In the genomic region with DNA sequence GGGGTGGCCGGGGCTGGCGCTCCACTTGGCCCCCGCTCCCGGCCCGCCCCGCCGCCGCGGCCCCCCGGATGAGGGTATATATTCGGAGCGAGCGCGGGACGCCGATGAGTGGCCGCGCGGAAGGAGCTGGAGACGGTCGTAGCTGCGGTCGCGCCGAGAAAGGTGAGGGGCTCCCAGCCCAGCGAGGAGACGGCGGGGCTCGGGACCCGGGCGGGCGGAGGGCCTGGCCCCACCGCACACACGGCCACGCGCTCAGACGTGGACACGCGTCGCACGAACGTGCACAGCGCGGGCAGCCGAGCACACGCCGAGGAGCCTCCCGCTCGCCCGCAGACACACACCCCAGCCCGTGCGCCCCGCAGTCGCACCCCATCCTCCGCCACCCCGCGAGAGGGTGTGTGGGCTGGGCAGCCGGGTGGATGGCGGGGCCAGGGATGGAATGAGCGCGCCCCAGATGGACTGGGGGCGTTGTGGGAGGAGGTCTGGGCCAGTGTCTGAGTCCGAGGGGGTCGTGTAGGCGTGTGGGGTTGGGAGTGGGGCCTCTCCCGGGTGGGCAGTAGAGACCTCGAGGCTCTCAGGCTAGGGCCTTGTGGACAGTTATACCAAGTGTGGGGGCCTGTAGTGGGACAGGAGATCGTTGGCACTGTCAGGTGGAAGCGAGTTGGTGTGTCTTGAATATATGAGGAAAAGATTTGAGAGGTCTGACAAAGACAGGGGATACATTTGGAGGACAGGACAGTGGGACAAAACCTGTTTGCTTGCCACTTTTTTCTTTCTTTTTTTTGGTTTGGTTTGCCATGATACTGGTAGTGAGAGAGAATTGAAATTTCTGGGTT, we compare ENCODE assay signal across 1 cellular context.
TF ChIP-seq lines count a peak whose summit lies in the region.

UAP1 (plus strand) TSS at position 107 of the 836 bp plus-strand sequence. CDS start 4,347 bp downstream, outside the sequence.

TF ChIP-seq in HepG2, 621 proteins besides CTCF, POLR2A, EP300 and RAD21 (continued from another document and continues in another):
- TF ChIP-seq, protein P1, sequence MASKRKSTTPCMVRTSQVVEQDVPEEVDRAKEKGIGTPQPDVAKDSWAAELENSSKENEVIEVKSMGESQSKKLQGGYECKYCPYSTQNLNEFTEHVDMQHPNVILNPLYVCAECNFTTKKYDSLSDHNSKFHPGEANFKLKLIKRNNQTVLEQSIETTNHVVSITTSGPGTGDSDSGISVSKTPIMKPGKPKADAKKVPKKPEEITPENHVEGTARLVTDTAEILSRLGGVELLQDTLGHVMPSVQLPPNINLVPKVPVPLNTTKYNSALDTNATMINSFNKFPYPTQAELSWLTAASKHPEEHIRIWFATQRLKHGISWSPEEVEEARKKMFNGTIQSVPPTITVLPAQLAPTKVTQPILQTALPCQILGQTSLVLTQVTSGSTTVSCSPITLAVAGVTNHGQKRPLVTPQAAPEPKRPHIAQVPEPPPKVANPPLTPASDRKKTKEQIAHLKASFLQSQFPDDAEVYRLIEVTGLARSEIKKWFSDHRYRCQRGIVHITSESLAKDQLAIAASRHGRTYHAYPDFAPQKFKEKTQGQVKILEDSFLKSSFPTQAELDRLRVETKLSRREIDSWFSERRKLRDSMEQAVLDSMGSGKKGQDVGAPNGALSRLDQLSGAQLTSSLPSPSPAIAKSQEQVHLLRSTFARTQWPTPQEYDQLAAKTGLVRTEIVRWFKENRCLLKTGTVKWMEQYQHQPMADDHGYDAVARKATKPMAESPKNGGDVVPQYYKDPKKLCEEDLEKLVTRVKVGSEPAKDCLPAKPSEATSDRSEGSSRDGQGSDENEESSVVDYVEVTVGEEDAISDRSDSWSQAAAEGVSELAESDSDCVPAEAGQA (IDR thresholded peaks at IDR 0.05; ENCODE audit: low read depth): no peak
- TF ChIP-seq, protein P1 (CRISPR knock-in tag; IDR thresholded peaks at IDR 0.05; ENCODE audit: borderline replicate concordance): no peak; the same call in 1 of the 2 replicates
- peak; percentile 82 for TF ChIP-seq ZNF687 (CRISPR knock-in tag; IDR thresholded peaks at IDR 0.05)
- TF ChIP-seq SMAD1 (CRISPR knock-in tag; IDR thresholded peaks at IDR 0.05; ENCODE audit: borderline replicate concordance, low read depth): no peak
- no peak for TF ChIP-seq ZNF747 (CRISPR knock-in tag; IDR thresholded peaks at IDR 0.05; ENCODE audit: borderline replicate concordance)
- no peak for TF ChIP-seq ZNF737 (CRISPR knock-in tag; IDR thresholded peaks at IDR 0.05; ENCODE audit: borderline replicate concordance)
- TF ChIP-seq, protein P2, sequence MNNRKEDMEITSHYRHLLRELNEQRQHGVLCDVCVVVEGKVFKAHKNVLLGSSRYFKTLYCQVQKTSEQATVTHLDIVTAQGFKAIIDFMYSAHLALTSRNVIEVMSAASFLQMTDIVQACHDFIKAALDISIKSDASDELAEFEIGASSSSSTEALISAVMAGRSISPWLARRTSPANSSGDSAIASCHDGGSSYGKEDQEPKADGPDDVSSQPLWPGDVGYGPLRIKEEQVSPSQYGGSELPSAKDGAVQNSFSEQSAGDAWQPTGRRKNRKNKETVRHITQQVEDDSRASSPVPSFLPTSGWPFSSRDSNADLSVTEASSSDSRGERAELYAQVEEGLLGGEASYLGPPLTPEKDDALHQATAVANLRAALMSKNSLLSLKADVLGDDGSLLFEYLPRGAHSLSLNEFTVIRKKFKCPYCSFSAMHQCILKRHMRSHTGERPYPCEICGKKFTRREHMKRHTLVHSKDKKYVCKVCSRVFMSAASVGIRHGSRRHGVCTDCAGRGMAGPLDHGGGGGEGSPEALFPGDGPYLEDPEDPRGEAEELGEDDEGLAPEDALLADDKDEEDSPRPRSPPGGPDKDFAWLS (CRISPR knock-in tag; IDR thresholded peaks at IDR 0.05; ENCODE audit: borderline replicate concordance): no peak
- TF ChIP-seq JUND (CRISPR knock-in tag; IDR thresholded peaks at IDR 0.05): peak; percentile 67; the same call in 1 of the 2 replicates
- TF ChIP-seq ZBTB10 (CRISPR knock-in tag; IDR thresholded peaks at IDR 0.05; ENCODE audit: borderline replicate concordance): peak; percentile 65; the same call in 1 of the 2 replicates
- TF ChIP-seq IKZF5 (CRISPR knock-in tag; IDR thresholded peaks at IDR 0.05): no peak
- no peak; the same call in 1 of the 2 replicates for TF ChIP-seq TOE1 (CRISPR knock-in tag; IDR thresholded peaks at IDR 0.05)
- TF ChIP-seq, protein P3, sequence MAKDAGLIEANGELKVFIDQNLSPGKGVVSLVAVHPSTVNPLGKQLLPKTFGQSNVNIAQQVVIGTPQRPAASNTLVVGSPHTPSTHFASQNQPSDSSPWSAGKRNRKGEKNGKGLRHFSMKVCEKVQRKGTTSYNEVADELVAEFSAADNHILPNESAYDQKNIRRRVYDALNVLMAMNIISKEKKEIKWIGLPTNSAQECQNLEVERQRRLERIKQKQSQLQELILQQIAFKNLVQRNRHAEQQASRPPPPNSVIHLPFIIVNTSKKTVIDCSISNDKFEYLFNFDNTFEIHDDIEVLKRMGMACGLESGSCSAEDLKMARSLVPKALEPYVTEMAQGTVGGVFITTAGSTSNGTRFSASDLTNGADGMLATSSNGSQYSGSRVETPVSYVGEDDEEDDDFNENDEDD (CRISPR knock-in tag; IDR thresholded peaks at IDR 0.05; ENCODE audit: borderline replicate concordance): peak; percentile 10; the same call in 1 of the 2 replicates
- TF ChIP-seq KMT2B (CRISPR knock-in tag; IDR thresholded peaks at IDR 0.05): no peak
- TF ChIP-seq STAT5B (CRISPR knock-in tag; IDR thresholded peaks at IDR 0.05): no peak
- TF ChIP-seq ZNF670 (CRISPR knock-in tag; IDR thresholded peaks at IDR 0.05; ENCODE audit: borderline replicate concordance): no peak; the same call in 1 of the 2 replicates
- no peak for TF ChIP-seq ZNF761 (CRISPR knock-in tag; conservative IDR thresholded peaks at IDR 0.05)
- TF ChIP-seq, protein P4, sequence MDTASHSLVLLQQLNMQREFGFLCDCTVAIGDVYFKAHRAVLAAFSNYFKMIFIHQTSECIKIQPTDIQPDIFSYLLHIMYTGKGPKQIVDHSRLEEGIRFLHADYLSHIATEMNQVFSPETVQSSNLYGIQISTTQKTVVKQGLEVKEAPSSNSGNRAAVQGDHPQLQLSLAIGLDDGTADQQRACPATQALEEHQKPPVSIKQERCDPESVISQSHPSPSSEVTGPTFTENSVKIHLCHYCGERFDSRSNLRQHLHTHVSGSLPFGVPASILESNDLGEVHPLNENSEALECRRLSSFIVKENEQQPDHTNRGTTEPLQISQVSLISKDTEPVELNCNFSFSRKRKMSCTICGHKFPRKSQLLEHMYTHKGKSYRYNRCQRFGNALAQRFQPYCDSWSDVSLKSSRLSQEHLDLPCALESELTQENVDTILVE (CRISPR knock-in tag; IDR thresholded peaks at IDR 0.05): no peak
- TF ChIP-seq ZNF563 (CRISPR knock-in tag; IDR thresholded peaks at IDR 0.05): peak; percentile 67; the same call in 1 of the 2 replicates
- no peak for TF ChIP-seq PCBP2 (optimal IDR thresholded peaks at IDR 0.05; ENCODE audit: low read depth, low read length, poor library complexity, severe bottlenecking)
- 0 out of 2 replicates have a peak, but pooled peaks have one; percentile 72 for TF ChIP-seq KLF6 (CRISPR knock-in tag; IDR thresholded peaks at IDR 0.05)
- no peak for TF ChIP-seq TBP (CRISPR knock-in tag; IDR thresholded peaks at IDR 0.05)
- no peak for TF ChIP-seq CHD4 (IDR thresholded peaks at IDR 0.05; ENCODE audit: borderline replicate concordance, low read length)
- TF ChIP-seq ZMAT3 (CRISPR knock-in tag; conservative IDR thresholded peaks at IDR 0.05): peak; percentile 87
- no peak for TF ChIP-seq ZBTB3 (CRISPR knock-in tag; IDR thresholded peaks at IDR 0.05; ENCODE audit: borderline replicate concordance, low read depth)
- no peak for TF ChIP-seq ZNF740 (CRISPR knock-in tag; IDR thresholded peaks at IDR 0.05)
- TF ChIP-seq CEBPG (CRISPR knock-in tag; IDR thresholded peaks at IDR 0.05): no peak
- TF ChIP-seq ZNF589 (CRISPR knock-in tag; conservative IDR thresholded peaks at IDR 0.05): peak; percentile 61; the same call in 1 of the 2 replicates
- TF ChIP-seq ZNF143 (CRISPR knock-in tag; IDR thresholded peaks at IDR 0.05): peak; percentile 15; the same call in 1 of the 2 replicates
- TF ChIP-seq, protein P5, sequence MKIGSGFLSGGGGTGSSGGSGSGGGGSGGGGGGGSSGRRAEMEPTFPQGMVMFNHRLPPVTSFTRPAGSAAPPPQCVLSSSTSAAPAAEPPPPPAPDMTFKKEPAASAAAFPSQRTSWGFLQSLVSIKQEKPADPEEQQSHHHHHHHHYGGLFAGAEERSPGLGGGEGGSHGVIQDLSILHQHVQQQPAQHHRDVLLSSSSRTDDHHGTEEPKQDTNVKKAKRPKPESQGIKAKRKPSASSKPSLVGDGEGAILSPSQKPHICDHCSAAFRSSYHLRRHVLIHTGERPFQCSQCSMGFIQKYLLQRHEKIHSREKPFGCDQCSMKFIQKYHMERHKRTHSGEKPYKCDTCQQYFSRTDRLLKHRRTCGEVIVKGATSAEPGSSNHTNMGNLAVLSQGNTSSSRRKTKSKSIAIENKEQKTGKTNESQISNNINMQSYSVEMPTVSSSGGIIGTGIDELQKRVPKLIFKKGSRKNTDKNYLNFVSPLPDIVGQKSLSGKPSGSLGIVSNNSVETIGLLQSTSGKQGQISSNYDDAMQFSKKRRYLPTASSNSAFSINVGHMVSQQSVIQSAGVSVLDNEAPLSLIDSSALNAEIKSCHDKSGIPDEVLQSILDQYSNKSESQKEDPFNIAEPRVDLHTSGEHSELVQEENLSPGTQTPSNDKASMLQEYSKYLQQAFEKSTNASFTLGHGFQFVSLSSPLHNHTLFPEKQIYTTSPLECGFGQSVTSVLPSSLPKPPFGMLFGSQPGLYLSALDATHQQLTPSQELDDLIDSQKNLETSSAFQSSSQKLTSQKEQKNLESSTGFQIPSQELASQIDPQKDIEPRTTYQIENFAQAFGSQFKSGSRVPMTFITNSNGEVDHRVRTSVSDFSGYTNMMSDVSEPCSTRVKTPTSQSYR (CRISPR knock-in tag; IDR thresholded peaks at IDR 0.05; ENCODE audit: borderline replicate concordance): no peak
